In genomic region chr11:73142128-73142377, GRCh38 we compare ENCODE assay signal across 8 cellular contexts. TPM values are rescaled to one million over a fixed set of nuclear protein-coding genes. Genes with fewer than 3 reads are reported as not detected.
DNase-seq lines count a peak whose midpoint lies in the region; ATAC-seq, FAIRE-seq and TF ChIP-seq lines count a peak whose summit lies in the region.

TSS of gene FCHSD2 (minus strand) at chr11:73142318. CDS start at chr11:73141877, 441 bp downstream.

- H3F3A ChIP-seq in SK-N-SH (replicated peaks; ENCODE audit: insufficient read depth), result peaks cover 11% of the 10 kb centered on the region

- no peak for TF ChIP-seq RAD21 in SK-N-SH (IDR thresholded peaks at IDR 0.05; ENCODE audit: low read length)

- H3K4me2 ChIP-seq in SK-N-SH, result peak within 1 kb of the TSS; percentile 95

- no peaks in the 10 kb centered on the region for H3K9me2 ChIP-seq in SK-N-SH

- peaks cover 48% of the 10 kb centered on the region for H3K79me2 ChIP-seq in SK-N-SH (ENCODE audit: insufficient read depth)

- POLR2A ChIA-PET in SK-N-SH (lab: Yijun Ruan, JAX), result interaction anchor here (0.7 to 1.0 kb wide), 8 partner anchors 8 to 637 kb away, joined by 3 to 4 read pairs (median 3); partner anchors contain the start of gene STARD10

- in situ Hi-C loops in ACHN (cut with HindIII; ENCODE audit: low pct_ligation_motif_present, low pct_unique_long_range_greater_than_20kb, low sequenced_read_pairs), result no loop called here

- H3K27me3 ChIP-seq in SK-N-SH (ENCODE audit: insufficient read depth) (no peaks in the 10 kb centered on the region), iPS DF 6.9 (ENCODE audit: control insufficient read depth, insufficient read depth, low read length) (peaks cover 3% of the 10 kb centered on the region; the same call in 1 of the 2 replicates), small intestine (ENCODE audit: control insufficient read depth in 2 of 2, insufficient read depth in 2 of 2, low read length in 2 of 2) (no peaks in the 10 kb centered on the region)

- H3K4me1 ChIP-seq in SK-N-SH (ENCODE audit: control insufficient read depth in 1 of 2, insufficient read depth in 2 of 2, low read depth in 1 of 2, low read length in 1 of 2), result peaks cover 0 to 20% of the 10 kb centered on the region in 2 experiments; a peak in 2 of 4 replicates
- 0 out of 2 replicates have a peak, but pooled peaks cover 2% of the 10 kb centered on the region for H3K4me1 ChIP-seq in iPS DF 6.9 (ENCODE audit: control insufficient read depth, insufficient read depth, low read length)
- peaks cover 0 to 4% of the 10 kb centered on the region in 2 donors for H3K4me1 ChIP-seq in small intestine (ENCODE audit: control insufficient read depth in 2 of 2, insufficient read depth in 1 of 2, low read depth in 1 of 2, low read length in 1 of 2)

- H3K4me3 ChIP-seq in SK-N-SH (ENCODE audit: low read depth in 2 of 2, low read length in 1 of 2) (peak within 1 kb of the TSS; percentile 90 to 97), iPS DF 6.9 (ENCODE audit: low read length) (peak within 1 kb of the TSS; percentile 52), small intestine (ENCODE audit: low read depth in 1 of 2, low read length in 2 of 2) (peak within 1 kb of the TSS; percentile 90 to 96)

- WGBS in SK-N-SH (ENCODE audit: low lambda C conversion rate), result no CpG with 5 or more reads among the region's 35 CpGs
- no CpG with 5 or more reads among the region's 35 CpGs for WGBS in iPS DF 6.9 (ENCODE audit: insufficient coverage, insufficient read length)
- 0 to 1% (median 0%) methylated on average over 5 to 35 of the region's 35 CpGs for WGBS in small intestine, 3 donors

- H3K9ac ChIP-seq in SK-N-SH, result peak within 1 kb of the TSS; percentile 89

- peak within 1 kb of the TSS; percentile 79 to 95 for H3K27ac ChIP-seq in SK-N-SH (ENCODE audit: low read depth in 2 of 2, low read length in 1 of 2)
- no peak within 1 kb of the TSS for H3K27ac ChIP-seq in iPS DF 6.9 (ENCODE audit: low read length)
- H3K27ac ChIP-seq in small intestine (ENCODE audit: low read depth in 1 of 2, low read length in 1 of 2), result peak within 1 kb of the TSS; percentile 83 to 95

- H2AFZ ChIP-seq in SK-N-SH (ENCODE audit: low read depth), result peak within 1 kb of the TSS; percentile 84

- ATAC-seq in SK-N-SH treated with all-trans-retinoic acid at 6 μM for 48 hours, result no peak

- no peak for TF ChIP-seq CTCF in SK-N-SH (IDR thresholded peaks at IDR 0.05)

- CTCF ChIA-PET in SK-N-SH (lab: Yijun Ruan, JAX), result interaction anchor here (0.6 to 3.6 kb wide), 38 partner anchors 10 to 685 kb away, joined by 3 to 50 read pairs (median 4); partner anchors contain the start of gene STARD10

- TF ChIP-seq EP300 in SK-N-SH (IDR thresholded peaks at IDR 0.05; ENCODE audit: borderline replicate concordance in 1 of 2, low read depth in 1 of 2, low read length in 1 of 2), result no peak

- FAIRE-seq in small intestine (lab: Jason Lieb, UNC), result no peak

- H3K9me3 ChIP-seq in SK-N-SH (no peaks in the 10 kb centered on the region), iPS DF 6.9 (ENCODE audit: control insufficient read depth, insufficient read depth, low read length) (no peaks in the 10 kb centered on the region), small intestine (ENCODE audit: control insufficient read depth, low read depth) (no peaks in the 10 kb centered on the region)

- no peak for DNase-seq in SK-N-SH
- DNase-seq in activated naive CD8-positive, alpha-beta T cell treated with anti-CD3 and anti-CD28 coated beads, Interleukin-2, amount 50 U/mL, for 16 hours (ENCODE audit: low read depth, low spot score), result peak; percentile 12
- no peak for DNase-seq in iPS DF 6.9 (ENCODE audit: low read depth, low spot score)
- DNase-seq in small intestine, result no peak
- no peak for DNase-seq in NCI-H1930 (lab: John Stamatoyannopoulos, UW)
- DNase-seq in activated gamma-delta T cell (lab: John Stamatoyannopoulos, UW), result no peak
- DNase-seq in ACHN, result no peak

- H4K20me1 ChIP-seq in SK-N-SH (ENCODE audit: insufficient read depth), result peaks cover 5% of the 10 kb centered on the region

- peaks cover 7 to 9% of the 10 kb centered on the region in 2 experiments for H3K36me3 ChIP-seq in SK-N-SH (replicated peaks in 1 of 2; ENCODE audit: control insufficient read depth in 1 of 2, insufficient read depth in 2 of 2, low read length in 1 of 2)
- H3K36me3 ChIP-seq in iPS DF 6.9 (ENCODE audit: control insufficient read depth, insufficient read depth, low read length), result no peaks in the 10 kb centered on the region
- no peaks in the 10 kb centered on the region for H3K36me3 ChIP-seq in small intestine (ENCODE audit: control insufficient read depth in 2 of 2, insufficient read depth in 2 of 2, low read length in 2 of 2)

TF ChIP-seq in SK-N-SH, 30 proteins besides CTCF, POLR2A, EP300 and RAD21:
- peak; percentile 2; the same call in 1 of the 2 replicates for TF ChIP-seq RXRA (IDR thresholded peaks at IDR 0.05; ENCODE audit: borderline replicate concordance, low read depth)
- TF ChIP-seq JUND (IDR thresholded peaks at IDR 0.05), result no peak
- TF ChIP-seq, protein P1, sequence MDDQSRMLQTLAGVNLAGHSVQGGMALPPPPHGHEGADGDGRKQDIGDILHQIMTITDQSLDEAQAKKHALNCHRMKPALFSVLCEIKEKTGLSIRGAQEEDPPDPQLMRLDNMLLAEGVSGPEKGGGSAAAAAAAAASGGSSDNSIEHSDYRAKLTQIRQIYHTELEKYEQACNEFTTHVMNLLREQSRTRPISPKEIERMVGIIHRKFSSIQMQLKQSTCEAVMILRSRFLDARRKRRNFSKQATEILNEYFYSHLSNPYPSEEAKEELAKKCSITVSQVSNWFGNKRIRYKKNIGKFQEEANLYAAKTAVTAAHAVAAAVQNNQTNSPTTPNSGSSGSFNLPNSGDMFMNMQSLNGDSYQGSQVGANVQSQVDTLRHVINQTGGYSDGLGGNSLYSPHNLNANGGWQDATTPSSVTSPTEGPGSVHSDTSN (IDR thresholded peaks at IDR 0.05), result no peak
- no peak for TF ChIP-seq GATA2 (CRISPR knock-in tag; IDR thresholded peaks at IDR 0.05)
- no peak for TF ChIP-seq SMC3 (IDR thresholded peaks at IDR 0.05; ENCODE audit: low read depth, low read length)
- TF ChIP-seq MXI1 (IDR thresholded peaks at IDR 0.05; ENCODE audit: low read depth, low read length), result no peak

TF ChIP-seq in SK-N-SH treated with all-trans-retinoic acid at 6 μM for 48 hours, 23 proteins besides CTCF, POLR2A, EP300 and RAD21:
- TF ChIP-seq PATZ1 (CRISPR knock-in tag; IDR thresholded peaks at IDR 0.05; ENCODE audit: borderline replicate concordance) (no peak), RARB (CRISPR knock-in tag; IDR thresholded peaks at IDR 0.05) (no peak), ZC3H10 (CRISPR knock-in tag; IDR thresholded peaks at IDR 0.05) (no peak), ZNF8 (CRISPR knock-in tag; IDR thresholded peaks at IDR 0.05) (no peak), ZFP3 (CRISPR knock-in tag; IDR thresholded peaks at IDR 0.05) (no peak)

RNA-seq across cellular contexts. Expression of gene FCHSD2, which starts in this region (rescaled TPM):
- 10.4 and 12.7 TPM in 2 replicates for polyA plus RNA-seq in SK-N-SH (2012; rRNA removed)
- 13.0 and 13.2 TPM in 2 replicates for polyA plus RNA-seq in SK-N-SH (2012; cell fraction: cytosol; rRNA removed)
- 11.8 and 20.3 TPM in 2 replicates for polyA plus RNA-seq in SK-N-SH (2012; cell fraction: nucleus; rRNA removed)
- 10 to 100 TPM in 1 of 3 donors, 1 to 10 TPM in 2; 2.0 to 10.8 (median 5.1) TPM for polyA plus RNA-seq in small intestine
